ENCODE assay signal across 12 cellular contexts in the genomic region with DNA sequence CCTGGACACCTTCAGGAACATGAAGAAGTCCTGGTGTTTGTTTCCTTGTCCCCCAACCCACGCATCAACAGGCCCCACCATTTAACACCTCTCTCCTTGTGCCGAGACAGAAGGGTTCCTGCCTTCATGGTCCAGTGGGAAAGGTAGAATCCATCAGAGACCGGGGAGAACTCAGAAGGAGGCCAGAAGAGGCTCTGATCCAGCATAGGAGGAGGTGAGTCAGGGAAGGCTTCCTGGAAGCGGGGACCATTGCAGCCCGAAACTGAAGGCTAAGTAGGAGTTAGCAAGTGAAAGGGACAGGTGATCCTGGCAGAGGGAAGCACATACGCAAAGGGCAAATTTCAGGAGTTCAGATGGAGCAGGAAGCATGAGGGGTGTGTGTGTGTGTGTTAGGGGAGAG. TPM values are rescaled to one million over a fixed set of nuclear protein-coding genes. Genes with fewer than 3 reads are reported as not detected.
DNase-seq lines count a peak whose midpoint lies in the region; ATAC-seq, FAIRE-seq and TF ChIP-seq lines count a peak whose summit lies in the region.
"Had no signal": no experiment of that assay in that cellular context is flagged by ENCODE, and none has a peak within 500 bp of the region (broad histone marks: within the 10 kb centered on the region; RNA-seq: fewer than 3 reads in every experiment).

No MANE protein-coding gene starts in this region.

- H3K4me3 ChIP-seq in HUES48 (ENCODE audit: low read depth, low read length) (no peak overlapping the region), osteoblast (ENCODE audit: insufficient read depth, low read length) (no peak overlapping the region)

- no peak overlapping the region for H3K27ac ChIP-seq in HUES48 (ENCODE audit: low read depth, low read length)
- no peak overlapping the region for H3K27ac ChIP-seq in osteoblast (ENCODE audit: low read depth, low read length)
- H3K27ac ChIP-seq: 22Rv1 had no signal

- TF ChIP-seq CTCF in osteoblast (IDR thresholded peaks at IDR 0.05; ENCODE audit: extremely low read depth, low read depth, low read length), result no peak

- H3K4me1 Mint-ChIP-seq in T-helper 1 cell treated with Interleukin-12 subunit alpha and Interleukin-12 subunit beta and Interleukin-4 antibody, amounts not matched to agents 30 μg/mL and 1 μg/mL, for 36 hours (ENCODE audit: low read depth), result peaks cover 22% of the 10 kb centered on the region
- H3K4me1 Mint-ChIP-seq in activated naive CD8-positive, alpha-beta T cell treated with anti-CD3 and anti-CD28 coated beads, Interleukin-2, amount 10 ng/mL, durations not matched to agents 7 days and 5 days, result peaks cover 23% of the 10 kb centered on the region

- POLR2A ChIA-PET in activated naive CD8-positive, alpha-beta T cell treated with anti-CD3 and anti-CD28 coated beads, Interleukin-2, amount 10 ng/mL, durations not matched to agents 7 days and 5 days (lab: Charles Lee), result no interaction called here

- H3K79me2 ChIP-seq in osteoblast (ENCODE audit: insufficient read depth, low read length), result no peaks in the 10 kb centered on the region

- H3K9me3 Mint-ChIP-seq in T-helper 1 cell treated with Interleukin-12 subunit alpha and Interleukin-12 subunit beta and Interleukin-4 antibody, amounts not matched to agents 30 μg/mL and 1 μg/mL, for 36 hours, result no peaks in the 10 kb centered on the region
- no peaks in the 10 kb centered on the region for H3K9me3 Mint-ChIP-seq in activated naive CD8-positive, alpha-beta T cell treated with anti-CD3 and anti-CD28 coated beads, Interleukin-2, amount 10 ng/mL, durations not matched to agents 7 days and 5 days

- H2AFZ ChIP-seq in osteoblast (ENCODE audit: low read length), result no peak overlapping the region

- H3K27me3 Mint-ChIP-seq in T-helper 1 cell treated with Interleukin-12 subunit alpha and Interleukin-12 subunit beta and Interleukin-4 antibody, amounts not matched to agents 30 μg/mL and 1 μg/mL, for 36 hours (ENCODE audit: low read depth), result no peaks in the 10 kb centered on the region
- no peaks in the 10 kb centered on the region for H3K27me3 Mint-ChIP-seq in activated naive CD8-positive, alpha-beta T cell treated with anti-CD3 and anti-CD28 coated beads, Interleukin-2, amount 10 ng/mL, durations not matched to agents 7 days and 5 days

- ATAC-seq in activated naive CD8-positive, alpha-beta T cell treated with anti-CD3 and anti-CD28 coated beads, Interleukin-2, amount 10 ng/mL, durations not matched to agents 7 days and 5 days (ENCODE audit: low read depth), result no peak

- no peak for DNase-seq in T-helper 1 cell
- no peak for DNase-seq in activated naive CD8-positive, alpha-beta T cell treated with anti-CD3 and anti-CD28 coated beads, Interleukin-2, amount 10 ng/mL, durations not matched to agents 7 days and 5 days
- peak; percentile 50 for DNase-seq in osteoblast (ENCODE audit: insufficient read length, low spot score, missing footprints)
- no peak for DNase-seq in urothelium cell line (ENCODE audit: low spot score)
- no peak for DNase-seq in islet precursor cell
- DNase-seq in DMS153 treated with DMSO at 0.1 percent for 48 hours (lab: John Stamatoyannopoulos, UW; ENCODE audit: unreplicated experiment), result no peak
- DNase-seq: amygdala, DMS153, mesenchymal stem cell had no signal

- H3K27me3 ChIP-seq in HUES48 (ENCODE audit: control insufficient read depth, insufficient read depth, low read length) (peaks cover 6% of the 10 kb centered on the region; the same call in 1 of the 2 replicates), osteoblast (ENCODE audit: insufficient read depth, low read length) (no peaks in the 10 kb centered on the region)

- H3K4me1 ChIP-seq in HUES48 (ENCODE audit: control insufficient read depth, insufficient read depth, low read length) (peaks cover 18% of the 10 kb centered on the region; the same call in 1 of the 2 replicates), osteoblast (ENCODE audit: insufficient read depth, low read length) (peaks cover 7% of the 10 kb centered on the region)

- no peak overlapping the region for H3K4me2 ChIP-seq in osteoblast (ENCODE audit: insufficient read depth, low read length)

- H3K36me3 Mint-ChIP-seq in T-helper 1 cell treated with Interleukin-12 subunit alpha and Interleukin-12 subunit beta and Interleukin-4 antibody, amounts not matched to agents 30 μg/mL and 1 μg/mL, for 36 hours (ENCODE audit: low read depth), result peaks cover 11% of the 10 kb centered on the region
- H3K36me3 Mint-ChIP-seq in activated naive CD8-positive, alpha-beta T cell treated with anti-CD3 and anti-CD28 coated beads, Interleukin-2, amount 10 ng/mL, durations not matched to agents 7 days and 5 days, result peaks cover 4% of the 10 kb centered on the region

- H3K9me3 ChIP-seq in HUES48 (ENCODE audit: control insufficient read depth, insufficient read depth, low read length) (no peaks in the 10 kb centered on the region), osteoblast (ENCODE audit: low read depth, low read length) (no peaks in the 10 kb centered on the region)

- FAIRE-seq in urothelium cell line (lab: Jason Lieb, UNC), result no peak

- H3K27ac Mint-ChIP-seq in T-helper 1 cell treated with Interleukin-12 subunit alpha and Interleukin-12 subunit beta and Interleukin-4 antibody, amounts not matched to agents 30 μg/mL and 1 μg/mL, for 36 hours, result peak overlapping the region; percentile 83
- peak overlapping the region; percentile 96 for H3K27ac Mint-ChIP-seq in activated naive CD8-positive, alpha-beta T cell treated with anti-CD3 and anti-CD28 coated beads, Interleukin-2, amount 10 ng/mL, durations not matched to agents 7 days and 5 days

- H3K4me3 Mint-ChIP-seq in T-helper 1 cell treated with Interleukin-12 subunit alpha and Interleukin-12 subunit beta and Interleukin-4 antibody, amounts not matched to agents 30 μg/mL and 1 μg/mL, for 36 hours, result peak overlapping the region; percentile 95
- peak overlapping the region; percentile 92 for H3K4me3 Mint-ChIP-seq in activated naive CD8-positive, alpha-beta T cell treated with anti-CD3 and anti-CD28 coated beads, Interleukin-2, amount 10 ng/mL, durations not matched to agents 7 days and 5 days

- H4K20me1 ChIP-seq in osteoblast (ENCODE audit: insufficient read depth, low read length), result no peaks in the 10 kb centered on the region

- peak overlapping the region; percentile 34 for H3K9ac ChIP-seq in HUES48 (ENCODE audit: low read depth, low read length)

- H3K36me3 ChIP-seq in HUES48 (ENCODE audit: control insufficient read depth, insufficient read depth, low read length) (no peaks in the 10 kb centered on the region), osteoblast (ENCODE audit: insufficient read depth, low read length) (no peaks in the 10 kb centered on the region)

RNA-seq across cellular contexts. Expression of gene ICAM3, which starts 0.5 kb away (rescaled TPM):
- total RNA-seq in activated naive CD8-positive, alpha-beta T cell treated with anti-CD3 and anti-CD28 coated beads, Interleukin-2, amount 10 ng/mL, durations not matched to agents 7 days and 5 days, result 100 to 1,000 TPM; 182 to 189 TPM
- 3.2 and 3.6 TPM in 2 replicates for total RNA-seq in osteoblast

RNA-seq across cellular contexts. Expression of gene RAVER1, which starts 5.6 kb away (rescaled TPM):
- total RNA-seq in activated naive CD8-positive, alpha-beta T cell treated with anti-CD3 and anti-CD28 coated beads, Interleukin-2, amount 10 ng/mL, durations not matched to agents 7 days and 5 days, result 10 to 100 TPM; 77.9 to 78.5 TPM
- total RNA-seq in osteoblast, result 8.0 TPM in 2 replicates

RNA-seq across cellular contexts. Expression of gene FDX2, which starts 23.1 kb away (rescaled TPM):
- 1 to 10 TPM; 7.6 to 9.4 TPM for total RNA-seq in activated naive CD8-positive, alpha-beta T cell treated with anti-CD3 and anti-CD28 coated beads, Interleukin-2, amount 10 ng/mL, durations not matched to agents 7 days and 5 days
- total RNA-seq in osteoblast, result 14.7 and 17.7 TPM in 2 replicates

RNA-seq across cellular contexts. Expression of gene ZGLP1, which starts 29.3 kb away (rescaled TPM):
- total RNA-seq in activated naive CD8-positive, alpha-beta T cell treated with anti-CD3 and anti-CD28 coated beads, Interleukin-2, amount 10 ng/mL, durations not matched to agents 7 days and 5 days, result 1 to 10 TPM; 3.9 to 5.0 TPM
- total RNA-seq in osteoblast, result 0.59 and 0.72 TPM in 2 replicates

RNA-seq across cellular contexts. Expression of gene TYK2, which starts 41.4 kb away (rescaled TPM):
- total RNA-seq in activated naive CD8-positive, alpha-beta T cell treated with anti-CD3 and anti-CD28 coated beads, Interleukin-2, amount 10 ng/mL, durations not matched to agents 7 days and 5 days, result 100 to 1,000 TPM; 277 to 290 TPM
- 52.5 and 72.7 TPM in 2 replicates for total RNA-seq in osteoblast

Comparison
In these comparisons a context has a peak if more than half of its experiments do, and no peak if none do; other contexts are left out.
1. RNA of gene ICAM3, which starts 0.5 kb away (total RNA-seq): 182 to 189 TPM in activated naive CD8-positive, alpha-beta T cell treated with anti-CD3 and anti-CD28 coated beads, Interleukin-2, amount 10 ng/mL, durations not matched to agents 7 days and 5 days; 3.2 to 3.6 TPM in osteoblast; every median in the first group is over 10 times any median in the second.